8 cellular contexts compared by ENCODE assay signal in the genomic region with DNA sequence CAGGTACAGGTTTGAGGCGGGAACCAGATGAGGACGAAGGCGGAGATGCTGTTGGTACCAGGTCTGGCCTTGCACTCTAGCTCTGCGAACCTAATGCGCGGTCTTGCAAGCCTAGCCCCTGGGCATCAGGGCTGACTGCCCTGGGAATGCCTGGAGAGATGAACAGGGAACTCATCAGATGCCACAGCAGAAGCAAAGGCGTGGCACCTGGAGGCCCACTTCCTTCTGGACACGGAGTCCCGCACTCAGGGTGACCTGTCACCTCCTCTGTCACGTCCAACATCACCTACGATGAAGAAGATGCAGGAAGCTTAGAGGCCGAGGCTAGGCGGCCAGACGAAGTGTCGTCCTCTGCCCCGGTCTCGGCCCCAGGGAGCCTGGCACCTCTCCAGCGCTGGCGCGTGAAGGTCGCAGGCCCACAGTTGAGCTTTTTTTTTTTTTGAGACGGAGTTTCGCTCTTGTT. TPM values are rescaled to one million over a fixed set of nuclear protein-coding genes. Genes with fewer than 3 reads are reported as not detected.
DNase-seq lines count a peak whose midpoint lies in the region; ATAC-seq and TF ChIP-seq lines count a peak whose summit lies in the region.

No MANE protein-coding gene starts in this region.

- in situ Hi-C loops in HAP-1 (cut with MboI; ENCODE audit: low sequenced_read_pairs), result loop anchor here (25.0 kb wide), 1 partner anchor 1250 kb away; no protein-coding TSS in a partner anchor

- DNase-seq in AG10803 (ENCODE audit: low read depth) (no peak), HAP-1 (ENCODE audit: low spot score in 2 of 2) (peak in 1 of 2 experiments; percentile 45), NCI-H2029 (lab: John Stamatoyannopoulos, UW) (no peak), cortex of kidney (lab: John Stamatoyannopoulos, UW) (no peak), hippocampal formation (lab: John Stamatoyannopoulos, UW) (no peak)
- DNase-seq in activated naive CD4-positive, alpha-beta T cell treated with anti-CD3 and anti-CD28 coated beads, Interleukin-2, amount 50 U/mL, for 72 hours (ENCODE audit: low spot score in 2 of 2), result no peak
- DNase-seq in stimulated activated naive CD8-positive, alpha-beta T cell treated with anti-CD3 and anti-CD28 coated beads, Interleukin-15, amount 100 ng/mL, for 72 hours, result no peak

- peaks cover 14% of the 10 kb centered on the region for H3K4me1 ChIP-seq in HAP-1

- H3K27me3 ChIP-seq in HAP-1 (ENCODE audit: low read depth), result no peaks in the 10 kb centered on the region

- H3K36me3 ChIP-seq in HAP-1 (replicated peaks), result peaks cover 6% of the 10 kb centered on the region

- no peak for TF ChIP-seq CTCF in AG10803 (conservative IDR thresholded peaks at IDR 0.05; ENCODE audit: low read length)

- no peaks in the 10 kb centered on the region for H3K27me3 Mint-ChIP-seq in stimulated activated naive CD8-positive, alpha-beta T cell treated with anti-CD3 and anti-CD28 coated beads, Interleukin-15, amount 100 ng/mL, for 72 hours

- H3K9me3 Mint-ChIP-seq in activated naive CD4-positive, alpha-beta T cell treated with anti-CD3 and anti-CD28 coated beads, Interleukin-2, amount 50 U/mL, for 72 hours, result no peaks in the 10 kb centered on the region
- H3K9me3 Mint-ChIP-seq in stimulated activated naive CD8-positive, alpha-beta T cell treated with anti-CD3 and anti-CD28 coated beads, Interleukin-15, amount 100 ng/mL, for 72 hours, result no peaks in the 10 kb centered on the region

- peak; percentile 9 to 17 for ATAC-seq in activated naive CD4-positive, alpha-beta T cell treated with anti-CD3 and anti-CD28 coated beads, Interleukin-2, amount 50 U/mL, for 72 hours
- peak; percentile 28 for ATAC-seq in stimulated activated naive CD8-positive, alpha-beta T cell treated with anti-CD3 and anti-CD28 coated beads, Interleukin-15, amount 100 ng/mL, for 72 hours

- peaks cover 30% of the 10 kb centered on the region for H3K4me1 Mint-ChIP-seq in stimulated activated naive CD8-positive, alpha-beta T cell treated with anti-CD3 and anti-CD28 coated beads, Interleukin-15, amount 100 ng/mL, for 72 hours

- H3K4me3 Mint-ChIP-seq in stimulated activated naive CD8-positive, alpha-beta T cell treated with anti-CD3 and anti-CD28 coated beads, Interleukin-15, amount 100 ng/mL, for 72 hours, result peak overlapping the region; percentile 92 to 93

- H3K9me3 ChIP-seq in HAP-1, result no peaks in the 10 kb centered on the region
- H3K9me3 ChIP-seq in iPS-18c (ENCODE audit: control insufficient read depth, insufficient read depth, low read length), result no peaks in the 10 kb centered on the region

- peak overlapping the region in 1 of 2 donors; percentile 89 for H3K27ac Mint-ChIP-seq in activated naive CD4-positive, alpha-beta T cell treated with anti-CD3 and anti-CD28 coated beads, Interleukin-2, amount 50 U/mL, for 72 hours
- peak overlapping the region; percentile 74 to 76 for H3K27ac Mint-ChIP-seq in stimulated activated naive CD8-positive, alpha-beta T cell treated with anti-CD3 and anti-CD28 coated beads, Interleukin-15, amount 100 ng/mL, for 72 hours

- H3K36me3 Mint-ChIP-seq in activated naive CD4-positive, alpha-beta T cell treated with anti-CD3 and anti-CD28 coated beads, Interleukin-2, amount 50 U/mL, for 72 hours, result peaks cover 0 to 4% of the 10 kb centered on the region in 2 donors

- H3K4me3 ChIP-seq in AG10803 (ENCODE audit: low read length) (peak overlapping the region; percentile 65), HAP-1 (peak overlapping the region; percentile 36), iPS-18c (ENCODE audit: insufficient read depth, low read depth, low read length) (peak overlapping the region; percentile 20)

RNA-seq across cellular contexts. Expression of gene RPLP1, which starts 9.4 kb away (rescaled TPM):
- 1,000 to 10,000 TPM; 2,158 to 2,424 TPM for total RNA-seq in activated naive CD4-positive, alpha-beta T cell treated with anti-CD3 and anti-CD28 coated beads, Interleukin-2, amount 50 U/mL, for 72 hours

RNA-seq across cellular contexts. Expression of gene KIF23, which starts 47.9 kb away (rescaled TPM):
- 100 to 1,000 TPM in 1 of 2 donors, 10 to 100 TPM in 1; 45.0 to 120 TPM for total RNA-seq in activated naive CD4-positive, alpha-beta T cell treated with anti-CD3 and anti-CD28 coated beads, Interleukin-2, amount 50 U/mL, for 72 hours
